1 cellular context compared by ENCODE assay signal in genomic region chr10:21638681-21639080, GRCh38.
TF ChIP-seq lines count a peak whose summit lies in the region.

No MANE protein-coding gene starts in this region.

TF ChIP-seq in IMR-90, 13 proteins besides CTCF, POLR2A, EP300 and RAD21 (continued from another document):
- no peak for TF ChIP-seq ELK1 (IDR thresholded peaks at IDR 0.05; ENCODE audit: borderline replicate concordance, low read depth, low read length)
